In the genomic region with DNA sequence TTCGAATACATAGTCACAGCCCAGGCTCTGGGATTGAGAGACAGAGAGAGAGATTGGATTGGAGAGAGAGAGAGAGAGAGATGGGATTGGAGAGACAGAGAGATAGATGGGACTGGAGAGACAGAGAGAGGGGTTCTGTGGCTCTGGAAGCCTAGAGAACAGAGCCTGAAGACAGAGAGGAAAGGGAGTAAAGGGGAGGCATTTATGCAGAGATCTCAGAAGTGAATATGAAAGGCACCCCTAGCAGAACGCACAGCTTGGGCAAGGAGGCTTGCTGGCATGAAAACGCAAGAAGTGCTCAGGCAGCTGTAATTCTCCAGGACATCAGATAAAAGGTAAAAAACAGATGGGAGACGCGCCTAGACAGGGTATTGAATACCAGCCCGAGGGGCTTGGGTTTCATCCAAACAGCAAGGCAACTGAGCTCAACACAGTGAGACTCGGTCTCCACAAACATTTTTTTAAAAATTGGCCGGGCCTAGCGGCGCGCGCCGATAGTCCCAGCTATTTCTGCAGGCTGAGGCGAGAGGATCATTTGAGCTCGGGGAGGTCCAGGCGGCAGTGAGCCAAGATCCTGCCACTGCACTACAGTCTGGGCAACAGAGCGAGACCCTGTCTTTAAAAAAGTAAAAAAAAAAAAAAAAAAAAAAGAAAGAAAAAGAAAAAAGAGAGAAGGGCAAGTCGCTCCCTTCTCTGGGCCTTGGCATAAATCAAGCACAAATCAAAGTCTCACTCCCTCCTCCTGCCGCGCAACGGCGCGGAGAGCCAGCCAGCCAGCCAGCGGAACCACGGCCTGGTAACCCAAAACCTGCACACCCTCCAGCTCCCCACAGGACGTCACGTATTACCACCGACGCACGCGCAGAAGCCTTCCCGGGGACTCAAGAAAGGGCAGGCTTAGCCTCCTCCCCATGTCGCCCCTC, we compare ENCODE assay signal across 8 cellular contexts. TPM values are rescaled to one million over a fixed set of nuclear protein-coding genes. Genes with fewer than 3 reads are reported as not detected.
A peak's percentile ranks its signal among the peaks of the same experiment; 100 is the strongest.
DNase-seq lines count a peak whose midpoint lies in the region; ATAC-seq and TF ChIP-seq lines count a peak whose summit lies in the region.

No MANE protein-coding gene starts in this region.

- peak overlapping the region; percentile 74 for H3K4me3 ChIP-seq in endodermal cell (ENCODE audit: low read length)

- in situ Hi-C loops in ACHN (cut with HindIII; ENCODE audit: low pct_ligation_motif_present, low pct_unique_long_range_greater_than_20kb, low sequenced_read_pairs) = no loop called here

- peak; percentile 4 for ATAC-seq in HG02981 (IDR thresholded peaks at IDR 0.05; ENCODE audit: unreplicated experiment)
- ATAC-seq in natural killer cell treated with Interleukin-12 subunit alpha and Interleukin-12 subunit beta and Interleukin-15 and Interleukin-18, amount 100 ng/mL, for 72 hours = peak in 1 of 2 donors; percentile 0

- TF ChIP-seq CTCF in endodermal cell (conservative IDR thresholded peaks at IDR 0.05) = no peak

- H3K27ac ChIP-seq in endodermal cell (ENCODE audit: low read depth, low read length) = peak overlapping the region; percentile 52

- H3K4me3 Mint-ChIP-seq in T-helper 2 cell treated with Interferon-gamma antibody and Interleukin-4, amounts not matched to agents 5 μg/mL and 100 μg/mL, for 36 hours = peak overlapping the region; percentile 96
- H3K4me3 Mint-ChIP-seq in endodermal cell = peak overlapping the region; percentile 95
- peak overlapping the region; percentile 86 for H3K4me3 Mint-ChIP-seq in natural killer cell treated with Interleukin-12 subunit alpha and Interleukin-12 subunit beta and Interleukin-15 and Interleukin-18, amount 100 ng/mL, for 72 hours

- no peaks in the 10 kb centered on the region for H3K27me3 ChIP-seq in endodermal cell (ENCODE audit: control insufficient read depth, insufficient read depth, low read length, poor library complexity, severe bottlenecking)

- peaks cover 19% of the 10 kb centered on the region for H3K36me3 ChIP-seq in endodermal cell (ENCODE audit: control insufficient read depth, insufficient read depth, low read length)

- peak overlapping the region; percentile 31 for H3K9ac ChIP-seq in endodermal cell (ENCODE audit: extremely low read depth, low read length, poor library complexity, severe bottlenecking)

- peaks cover 27% of the 10 kb centered on the region for H3K4me1 Mint-ChIP-seq in T-helper 2 cell treated with Interferon-gamma antibody and Interleukin-4, amounts not matched to agents 5 μg/mL and 100 μg/mL, for 36 hours (ENCODE audit: low read depth)
- peaks cover 22% of the 10 kb centered on the region for H3K4me1 Mint-ChIP-seq in endodermal cell
- H3K4me1 Mint-ChIP-seq in natural killer cell treated with Interleukin-12 subunit alpha and Interleukin-12 subunit beta and Interleukin-15 and Interleukin-18, amount 100 ng/mL, for 72 hours (ENCODE audit: low read depth in 2 of 2) = peaks cover 25 to 37% of the 10 kb centered on the region in 2 donors

- 12 to 23% methylated on average over 10 to 32 of the region's 33 CpGs for WGBS in endodermal cell (ENCODE audit: insufficient coverage in 1 of 2, insufficient read length in 1 of 2), 2 experiments

- peak overlapping the region; percentile 100 for H3K27ac Mint-ChIP-seq in T-helper 2 cell treated with Interferon-gamma antibody and Interleukin-4, amounts not matched to agents 5 μg/mL and 100 μg/mL, for 36 hours
- H3K27ac Mint-ChIP-seq in endodermal cell = peak overlapping the region; percentile 99
- H3K27ac Mint-ChIP-seq in natural killer cell treated with Interleukin-12 subunit alpha and Interleukin-12 subunit beta and Interleukin-15 and Interleukin-18, amount 100 ng/mL, for 72 hours = peak overlapping the region; percentile 94 to 97

- H3K27me3 Mint-ChIP-seq in T-helper 2 cell treated with Interferon-gamma antibody and Interleukin-4, amounts not matched to agents 5 μg/mL and 100 μg/mL, for 36 hours (ENCODE audit: low read depth) = no peaks in the 10 kb centered on the region
- H3K27me3 Mint-ChIP-seq in endodermal cell (ENCODE audit: insufficient read depth) = no peaks in the 10 kb centered on the region
- no peaks in the 10 kb centered on the region for H3K27me3 Mint-ChIP-seq in natural killer cell treated with Interleukin-12 subunit alpha and Interleukin-12 subunit beta and Interleukin-15 and Interleukin-18, amount 100 ng/mL, for 72 hours

- no peaks in the 10 kb centered on the region for H3K9me3 ChIP-seq in endodermal cell (ENCODE audit: control insufficient read depth, low read length)

- no peaks in the 10 kb centered on the region for H3K9me3 Mint-ChIP-seq in T-helper 2 cell treated with Interferon-gamma antibody and Interleukin-4, amounts not matched to agents 5 μg/mL and 100 μg/mL, for 36 hours
- H3K9me3 Mint-ChIP-seq in endodermal cell = no peaks in the 10 kb centered on the region
- no peaks in the 10 kb centered on the region for H3K9me3 Mint-ChIP-seq in natural killer cell treated with Interleukin-12 subunit alpha and Interleukin-12 subunit beta and Interleukin-15 and Interleukin-18, amount 100 ng/mL, for 72 hours

- peaks cover 20% of the 10 kb centered on the region for H3K36me3 Mint-ChIP-seq in T-helper 2 cell treated with Interferon-gamma antibody and Interleukin-4, amounts not matched to agents 5 μg/mL and 100 μg/mL, for 36 hours (ENCODE audit: low read depth)
- H3K36me3 Mint-ChIP-seq in endodermal cell (ENCODE audit: low read depth) = peaks cover 19% of the 10 kb centered on the region
- H3K36me3 Mint-ChIP-seq in natural killer cell treated with Interleukin-12 subunit alpha and Interleukin-12 subunit beta and Interleukin-15 and Interleukin-18, amount 100 ng/mL, for 72 hours = peaks cover 13% of the 10 kb centered on the region

- DNase-seq in activated CD4-positive, alpha-beta T cell treated with anti-CD3 and anti-CD28 coated beads for 48 hours = peak; percentile 98
- DNase-seq in activated CD4-positive, alpha-beta T cell treated with anti-CD3 and anti-CD28 coated beads, Interleukin-2, amount 50 U/mL, for 48 hours = no peak
- DNase-seq in T-helper 2 cell treated with Interferon-gamma antibody and Interleukin-4, amounts not matched to agents 5 μg/mL and 100 μg/mL, for 36 hours (ENCODE audit: low spot score) = no peak
- DNase-seq in endodermal cell (no peak), DMS153 (lab: John Stamatoyannopoulos, UW) (no peak), ACHN (no peak)
- DNase-seq in natural killer cell treated with Interleukin-12 subunit alpha and Interleukin-12 subunit beta and Interleukin-15 and Interleukin-18, amount 100 ng/mL, for 72 hours (ENCODE audit: low spot score) = no peak

- H3K4me1 ChIP-seq in endodermal cell (ENCODE audit: control insufficient read depth, insufficient read depth, low read length) = no peaks in the 10 kb centered on the region

RNA-seq across cellular contexts. Expression of gene PPP2R1A, which starts 0.8 kb away (rescaled TPM):
- total RNA-seq in endodermal cell = 100 to 1,000 TPM; 345 to 348 TPM
- polyA plus RNA-seq in endodermal cell (2013, experiment 1 of 2) = 262 TPM
- 237 TPM for polyA plus RNA-seq in endodermal cell (2013, experiment 2 of 2)
- total RNA-seq in natural killer cell treated with Interleukin-12 subunit alpha and Interleukin-12 subunit beta and Interleukin-15 and Interleukin-18, amount 100 ng/mL, for 72 hours = 100 to 1,000 TPM; 241 to 252 TPM

RNA-seq across cellular contexts. Expression of gene ZNF836, which starts 17.7 kb away (rescaled TPM):
- total RNA-seq in endodermal cell = 10 to 100 TPM; 22.1 to 26.2 TPM
- 10.9 TPM for polyA plus RNA-seq in endodermal cell (2013, experiment 1 of 2)
- polyA plus RNA-seq in endodermal cell (2013, experiment 2 of 2) = 7.9 TPM
- total RNA-seq in natural killer cell treated with Interleukin-12 subunit alpha and Interleukin-12 subunit beta and Interleukin-15 and Interleukin-18, amount 100 ng/mL, for 72 hours = 10 to 100 TPM in 1 of 2 donors, 1 to 10 TPM in 1; 8.3 to 12.9 TPM

RNA-seq across cellular contexts. Expression of gene ZNF616, which starts 49.3 kb away (rescaled TPM):
- 10 to 100 TPM; 23.5 to 24.5 TPM for total RNA-seq in endodermal cell
- 12.2 TPM for polyA plus RNA-seq in endodermal cell (2013, experiment 1 of 2)
- 11.6 TPM for polyA plus RNA-seq in endodermal cell (2013, experiment 2 of 2)
- 1 to 10 TPM; 4.8 to 7.8 TPM for total RNA-seq in natural killer cell treated with Interleukin-12 subunit alpha and Interleukin-12 subunit beta and Interleukin-15 and Interleukin-18, amount 100 ng/mL, for 72 hours
